12 cellular contexts compared by ENCODE assay signal in genomic region chr19:29681422-29682235, GRCh38. TPM values are rescaled to one million over a fixed set of nuclear protein-coding genes. Genes with fewer than 3 reads are reported as not detected.
DNase-seq lines count a peak whose midpoint lies in the region; ATAC-seq and TF ChIP-seq lines count a peak whose summit lies in the region.
"Had no signal": no experiment of that assay in that cellular context is flagged by ENCODE, and none has a peak within 500 bp of the region (broad histone marks: within the 10 kb centered on the region; RNA-seq: fewer than 3 reads in every experiment).

No MANE protein-coding gene starts in this region.

- CTCF ChIA-PET in CD8-positive, alpha-beta memory T cell (lab: Charles Lee): interaction anchor here (1.0 to 8.0 kb wide), 7 partner anchors 9 to 75 kb away, joined by 4 to 85 read pairs (median 14); partner anchors contain the start of genes PLEKHF1 and POP4
- CTCF ChIA-PET in activated CD8-positive, alpha-beta T cell treated with anti-CD3 and anti-CD28 coated beads, Interleukin-2, amount 10 ng/mL, durations not matched to agents 7 days and 5 days (lab: Charles Lee): interaction anchor here (0.8 to 8.2 kb wide), 9 partner anchors 9 to 75 kb away, joined by 3 to 59 read pairs (median 7); partner anchors contain the start of genes PLEKHF1 and POP4

- H3K27me3 ChIP-seq in CD8-positive, alpha-beta memory T cell (ENCODE audit: insufficient read depth, low read length, poor library complexity, severe bottlenecking): no peaks in the 10 kb centered on the region

- peak overlapping the region; percentile 37 to 97 (median 92) for H3K27ac Mint-ChIP-seq in CD8-positive, alpha-beta memory T cell
- peak overlapping the region; percentile 89 for H3K27ac Mint-ChIP-seq in activated CD8-positive, alpha-beta T cell treated with anti-CD3 and anti-CD28 coated beads, Interleukin-2, amount 10 ng/mL, durations not matched to agents 7 days and 5 days

- peaks cover 5% of the 10 kb centered on the region for H3K36me3 ChIP-seq in CD8-positive, alpha-beta memory T cell (ENCODE audit: insufficient read depth, low read length)

- no peak for DNase-seq in CD8-positive, alpha-beta memory T cell
- no peak for DNase-seq in activated CD8-positive, alpha-beta T cell treated with anti-CD3 and anti-CD28 coated beads, Interleukin-2, amount 10 ng/mL, durations not matched to agents 7 days and 5 days
- DNase-seq in fibroblast of the aortic adventitia (ENCODE audit: low read depth): peak; percentile 83
- no peak for DNase-seq in Ammon's horn (ENCODE audit: low spot score)
- DNase-seq in stimulated activated naive CD4-positive, alpha-beta T cell treated with Interleukin-2 at 50 U/mL for 16 hours (lab: John Stamatoyannopoulos, UW): no peak
- no peak for DNase-seq in NCI-H2107 treated with DMSO at 0.1 percent for 48 hours (lab: John Stamatoyannopoulos, UW; ENCODE audit: unreplicated experiment)
- DNase-seq: HCEC 1CT, NCI-H1417 treated with DMSO at 0.1 percent for 48 hours had no signal

- peak overlapping the region in 6 of 7 donors; percentile 52 to 83 (median 78) for H3K4me3 Mint-ChIP-seq in CD8-positive, alpha-beta memory T cell
- H3K4me3 Mint-ChIP-seq in activated CD8-positive, alpha-beta T cell treated with anti-CD3 and anti-CD28 coated beads, Interleukin-2, amount 10 ng/mL, durations not matched to agents 7 days and 5 days: peak overlapping the region; percentile 58

- H3K4me3 ChIP-seq in CD8-positive, alpha-beta memory T cell (ENCODE audit: low read length): peak overlapping the region; percentile 46
- H3K4me3 ChIP-seq in fibroblast of the aortic adventitia (ENCODE audit: low read depth, low read length) (no peak overlapping the region), skin epidermis (no peak overlapping the region)
- H3K4me3 ChIP-seq: mucosa of descending colon had no signal

- H3K9me3 ChIP-seq in CD8-positive, alpha-beta memory T cell (ENCODE audit: low read length): no peaks in the 10 kb centered on the region
- H3K9me3 ChIP-seq: mucosa of descending colon had no signal

- no peak for TF ChIP-seq CTCF in fibroblast of the aortic adventitia (IDR thresholded peaks at IDR 0.05; ENCODE audit: insufficient read depth, low read length)

- H3K9me3 Mint-ChIP-seq in CD8-positive, alpha-beta memory T cell: no peaks in the 10 kb centered on the region
- no peaks in the 10 kb centered on the region for H3K9me3 Mint-ChIP-seq in activated CD8-positive, alpha-beta T cell treated with anti-CD3 and anti-CD28 coated beads, Interleukin-2, amount 10 ng/mL, durations not matched to agents 7 days and 5 days (ENCODE audit: insufficient read depth)

- peaks cover 0 to 13% (median 1%) of the 10 kb centered on the region in 3 donors for H3K36me3 Mint-ChIP-seq in CD8-positive, alpha-beta memory T cell
- H3K36me3 Mint-ChIP-seq in activated CD8-positive, alpha-beta T cell treated with anti-CD3 and anti-CD28 coated beads, Interleukin-2, amount 10 ng/mL, durations not matched to agents 7 days and 5 days (ENCODE audit: low read depth): peaks cover 25% of the 10 kb centered on the region

- no peak overlapping the region for H3K27ac ChIP-seq in CD8-positive, alpha-beta memory T cell (ENCODE audit: low read depth, low read length)
- peak overlapping the region in 12 of 21 experiments; percentile 1 to 95 (median 69) for H3K27ac ChIP-seq in skin epidermis
- H3K27ac ChIP-seq: RWPE1 had no signal

- H3K4me1 ChIP-seq in CD8-positive, alpha-beta memory T cell (ENCODE audit: insufficient read depth, low read length): peaks cover 61% of the 10 kb centered on the region

- H3K4me1 Mint-ChIP-seq in CD8-positive, alpha-beta memory T cell: peaks cover 58 to 74% (median 64%) of the 10 kb centered on the region in 3 donors
- peaks cover 68% of the 10 kb centered on the region for H3K4me1 Mint-ChIP-seq in activated CD8-positive, alpha-beta T cell treated with anti-CD3 and anti-CD28 coated beads, Interleukin-2, amount 10 ng/mL, durations not matched to agents 7 days and 5 days (ENCODE audit: low read depth)

- no peaks in the 10 kb centered on the region for H3K27me3 Mint-ChIP-seq in CD8-positive, alpha-beta memory T cell
- no peaks in the 10 kb centered on the region for H3K27me3 Mint-ChIP-seq in activated CD8-positive, alpha-beta T cell treated with anti-CD3 and anti-CD28 coated beads, Interleukin-2, amount 10 ng/mL, durations not matched to agents 7 days and 5 days (ENCODE audit: low read depth)

- ATAC-seq in activated CD8-positive, alpha-beta T cell treated with anti-CD3 and anti-CD28 coated beads, Interleukin-2, amount 10 ng/mL, durations not matched to agents 7 days and 5 days: no peak
- no peak for ATAC-seq in HG02763 (IDR thresholded peaks at IDR 0.05; ENCODE audit: unreplicated experiment)

- POLR2A ChIA-PET in CD8-positive, alpha-beta memory T cell (lab: Charles Lee): interaction anchor here (0.9 to 2.5 kb wide), 6 partner anchors 9 to 75 kb away, joined by 3 to 14 read pairs (median 4); partner anchors contain the start of genes PLEKHF1 and POP4
- POLR2A ChIA-PET in activated CD8-positive, alpha-beta T cell treated with anti-CD3 and anti-CD28 coated beads, Interleukin-2, amount 10 ng/mL, durations not matched to agents 7 days and 5 days (lab: Charles Lee): interaction anchor here (0.7 to 2.8 kb wide), 7 partner anchors 9 to 75 kb away, joined by 3 to 16 read pairs (median 4); partner anchors contain the start of genes PLEKHF1 and POP4

RNA-seq across cellular contexts. Expression of gene PLEKHF1, which starts 16.4 kb away (rescaled TPM):
- total RNA-seq in CD8-positive, alpha-beta memory T cell: 10 to 100 TPM; 21.3 to 23.0 TPM
- 57.7 TPM for polyA plus RNA-seq in CD8-positive, alpha-beta memory T cell
- total RNA-seq in activated CD8-positive, alpha-beta T cell treated with anti-CD3 and anti-CD28 coated beads, Interleukin-2, amount 10 ng/mL, durations not matched to agents 7 days and 5 days: 10 to 100 TPM; 46.0 to 47.7 TPM
- 29.4 and 49.8 TPM in 2 replicates for total RNA-seq in fibroblast of the aortic adventitia (ENCODE audit: low replicate concordance)

RNA-seq across cellular contexts. Expression of gene C19orf12, which starts 33.4 kb away (rescaled TPM):
- total RNA-seq in CD8-positive, alpha-beta memory T cell: 10 to 100 TPM; 32.3 to 35.3 TPM
- 33.0 TPM for polyA plus RNA-seq in CD8-positive, alpha-beta memory T cell
- total RNA-seq in activated CD8-positive, alpha-beta T cell treated with anti-CD3 and anti-CD28 coated beads, Interleukin-2, amount 10 ng/mL, durations not matched to agents 7 days and 5 days: 10 to 100 TPM; 38.7 to 41.0 TPM
- total RNA-seq in fibroblast of the aortic adventitia (ENCODE audit: low replicate concordance): 10.1 and 24.0 TPM in 2 replicates
